In genomic region chrX:120486786-120487185, GRCh38 we compare ENCODE assay signal across 1 cellular context.
TF ChIP-seq lines count a peak whose summit lies in the region.

No MANE protein-coding gene starts in this region.

TF ChIP-seq in HepG2, 621 proteins besides CTCF, POLR2A, EP300 and RAD21 (continued from another document and continues in another):
- TF ChIP-seq PRMT3 (CRISPR knock-in tag; IDR thresholded peaks at IDR 0.05; ENCODE audit: borderline replicate concordance, low read depth) (no peak), ZNF143 (CRISPR knock-in tag; IDR thresholded peaks at IDR 0.05) (no peak), ARID5B (CRISPR knock-in tag; IDR thresholded peaks at IDR 0.05) (peak; percentile 65), ZNF281 (CRISPR knock-in tag; IDR thresholded peaks at IDR 0.05; ENCODE audit: borderline replicate concordance) (no peak), KDM4B (CRISPR knock-in tag; IDR thresholded peaks at IDR 0.05) (no peak), ZNF800 (CRISPR knock-in tag; IDR thresholded peaks at IDR 0.05) (no peak), ZNF496 (CRISPR knock-in tag; IDR thresholded peaks at IDR 0.05; ENCODE audit: insufficient replicate concordance) (no peak), ZNF431 (CRISPR knock-in tag; IDR thresholded peaks at IDR 0.05; ENCODE audit: borderline replicate concordance, low read depth) (no peak), BATF2 (CRISPR knock-in tag; IDR thresholded peaks at IDR 0.05) (no peak), GATA4 (IDR thresholded peaks at IDR 0.05; ENCODE audit: borderline replicate concordance, low read depth) (0 out of 2 replicates have a peak, but pooled peaks have one; percentile 47), HNRNPLL (IDR thresholded peaks at IDR 0.05; ENCODE audit: low read depth, low read length, poor library complexity, severe bottlenecking) (no peak), YY1 (IDR thresholded peaks at IDR 0.05; ENCODE audit: insufficient read depth, insufficient replicate concordance, low read depth, low read length) (no peak), TFE3 (CRISPR knock-in tag; IDR thresholded peaks at IDR 0.05) (peak; percentile 47; the same call in 1 of the 2 replicates), RELA (CRISPR knock-in tag; IDR thresholded peaks at IDR 0.05) (no peak), KDM1A (CRISPR knock-in tag; IDR thresholded peaks at IDR 0.05) (no peak), SP4 (CRISPR knock-in tag; IDR thresholded peaks at IDR 0.05) (no peak), E2F1 (CRISPR knock-in tag; IDR thresholded peaks at IDR 0.05) (no peak), ATF1 (CRISPR knock-in tag; IDR thresholded peaks at IDR 0.05) (no peak), ZBTB43 (CRISPR knock-in tag; conservative IDR thresholded peaks at IDR 0.05) (no peak), ZNF777 (CRISPR knock-in tag; IDR thresholded peaks at IDR 0.05) (no peak), CBX5 (CRISPR knock-in tag; IDR thresholded peaks at IDR 0.05; ENCODE audit: borderline replicate concordance) (no peak), MTF1 (CRISPR knock-in tag; IDR thresholded peaks at IDR 0.05) (no peak), ZNF883 (CRISPR knock-in tag; IDR thresholded peaks at IDR 0.05; ENCODE audit: not compliant biosample characterization) (no peak), LRRFIP1 (CRISPR knock-in tag; conservative IDR thresholded peaks at IDR 0.05) (no peak), ZNF343 (CRISPR knock-in tag; IDR thresholded peaks at IDR 0.05) (no peak), CHD4 (IDR thresholded peaks at IDR 0.05; ENCODE audit: borderline replicate concordance, low read length) (no peak), ZNF382 (CRISPR knock-in tag; IDR thresholded peaks at IDR 0.05; ENCODE audit: borderline replicate concordance) (no peak), HMG20A (CRISPR knock-in tag; IDR thresholded peaks at IDR 0.05; ENCODE audit: borderline replicate concordance) (peak; percentile 56; the same call in 1 of the 2 replicates), NR2C2 (CRISPR knock-in tag; IDR thresholded peaks at IDR 0.05; ENCODE audit: borderline replicate concordance) (0 out of 2 replicates have a peak, but pooled peaks have one; percentile 27), THAP7 (CRISPR knock-in tag; IDR thresholded peaks at IDR 0.05) (no peak), ARNTL (CRISPR knock-in tag; IDR thresholded peaks at IDR 0.05) (no peak), CREM (IDR thresholded peaks at IDR 0.05) (peak; percentile 52), CREM (CRISPR knock-in tag; IDR thresholded peaks at IDR 0.05) (no peak), RFX3 (CRISPR knock-in tag; IDR thresholded peaks at IDR 0.05) (no peak), ZNF432 (CRISPR knock-in tag; IDR thresholded peaks at IDR 0.05; ENCODE audit: borderline replicate concordance) (no peak), ZNF34 (CRISPR knock-in tag; IDR thresholded peaks at IDR 0.05; ENCODE audit: borderline replicate concordance) (no peak), ZNF460 (CRISPR knock-in tag; IDR thresholded peaks at IDR 0.05; ENCODE audit: borderline replicate concordance) (no peak), PHF21A (CRISPR knock-in tag; IDR thresholded peaks at IDR 0.05) (no peak), ZNF552 (CRISPR knock-in tag; IDR thresholded peaks at IDR 0.05; ENCODE audit: borderline replicate concordance) (no peak), ZNF547 (CRISPR knock-in tag; IDR thresholded peaks at IDR 0.05) (no peak), KLF11 (CRISPR knock-in tag; IDR thresholded peaks at IDR 0.05) (no peak), RARA (CRISPR knock-in tag; IDR thresholded peaks at IDR 0.05) (peak; percentile 83), IKZF1 (IDR thresholded peaks at IDR 0.05) (no peak), HNF4A (CRISPR knock-in tag; IDR thresholded peaks at IDR 0.05) (peak; percentile 44), KLF16 (CRISPR knock-in tag; IDR thresholded peaks at IDR 0.05) (no peak), ZNF121 (CRISPR knock-in tag; IDR thresholded peaks at IDR 0.05) (no peak), KMT2B (CRISPR knock-in tag; IDR thresholded peaks at IDR 0.05) (no peak), ZNF703 (CRISPR knock-in tag; IDR thresholded peaks at IDR 0.05; ENCODE audit: borderline replicate concordance) (no peak), FOXA3 (CRISPR knock-in tag; IDR thresholded peaks at IDR 0.05) (peak; percentile 57), KDM3A (CRISPR knock-in tag; IDR thresholded peaks at IDR 0.05; ENCODE audit: low read depth) (no peak)
